ENCODE assay signal across 13 cellular contexts in the genomic region with DNA sequence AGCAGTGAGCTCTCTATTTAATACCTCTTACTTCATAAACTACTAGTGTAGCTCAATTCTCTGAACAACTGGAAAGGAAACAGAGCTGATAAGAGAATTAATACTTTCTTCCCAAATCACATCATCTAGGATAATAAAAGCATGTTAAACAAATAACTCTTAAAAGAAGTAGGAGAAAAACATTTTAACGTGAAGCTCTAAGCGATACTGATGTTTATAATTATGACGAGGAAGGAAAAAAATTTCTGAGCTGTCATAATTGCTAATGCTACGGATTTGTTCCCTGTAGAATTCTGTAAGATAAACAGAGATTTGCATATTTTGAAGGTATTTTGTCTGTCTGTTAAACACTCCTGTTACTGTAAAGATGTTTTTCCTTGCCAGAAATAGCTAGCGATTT.
DNase-seq lines count a peak whose midpoint lies in the region; ATAC-seq and TF ChIP-seq lines count a peak whose summit lies in the region.
"Had no signal": no experiment of that assay in that cellular context is flagged by ENCODE, and none has a peak within 500 bp of the region (broad histone marks: within the 10 kb centered on the region; RNA-seq: fewer than 3 reads in every experiment).

No MANE protein-coding gene starts in this region.

- no peak for TF ChIP-seq EP300 in esophagus muscularis mucosa (IDR thresholded peaks at IDR 0.05)

- H3K36me3 Mint-ChIP-seq in CD4-positive, alpha-beta memory T cell, result peaks cover 17 to 19% of the 10 kb centered on the region in 2 donors
- H3K36me3 Mint-ChIP-seq in type B pancreatic cell, result peaks cover 21% of the 10 kb centered on the region

- peaks cover 40% of the 10 kb centered on the region for H3K4me1 ChIP-seq in CD4-positive, alpha-beta memory T cell (ENCODE audit: insufficient read depth, low read length)
- peaks cover 68% of the 10 kb centered on the region for H3K4me1 ChIP-seq in Karpas-422 (ENCODE audit: low read length)
- peaks cover 21 to 62% (median 57%) of the 10 kb centered on the region in 4 donors for H3K4me1 ChIP-seq in esophagus muscularis mucosa
- H3K4me1 ChIP-seq in rectal smooth muscle tissue (ENCODE audit: control insufficient read depth, insufficient read depth, low read length), result peaks cover 18% of the 10 kb centered on the region

- H2AFZ ChIP-seq in Karpas-422 (ENCODE audit: low read length), result no peak overlapping the region

- POLR2A ChIA-PET in CD4-positive, alpha-beta memory T cell (lab: Charles Lee; ENCODE audit: partially characterized antibody), result no interaction called here

- no peaks in the 10 kb centered on the region for H3K27me3 ChIP-seq in CD4-positive, alpha-beta memory T cell (ENCODE audit: insufficient read depth, low read length)
- H3K27me3 ChIP-seq in Karpas-422 (ENCODE audit: low read length) (no peaks in the 10 kb centered on the region), esophagus muscularis mucosa (no peaks in the 10 kb centered on the region), rectal smooth muscle tissue (ENCODE audit: control insufficient read depth, insufficient read depth, low read length) (no peaks in the 10 kb centered on the region)
- H3K27me3 ChIP-seq: body of pancreas had no signal

- H3K9ac ChIP-seq in Karpas-422 (ENCODE audit: low read length) (no peak overlapping the region), rectal smooth muscle tissue (ENCODE audit: low read length) (no peak overlapping the region)

- no peaks in the 10 kb centered on the region for H3K27me3 Mint-ChIP-seq in CD4-positive, alpha-beta memory T cell
- H3K27me3 Mint-ChIP-seq in type B pancreatic cell, result no peaks in the 10 kb centered on the region
- H3K27me3 Mint-ChIP-seq: effector memory CD8-positive, alpha-beta T cell had no signal

- TF ChIP-seq POLR2A in esophagus muscularis mucosa (IDR thresholded peaks at IDR 0.05; ENCODE audit: low read depth), result no peak

- no peaks in the 10 kb centered on the region for H3K9me3 ChIP-seq in CD4-positive, alpha-beta memory T cell (ENCODE audit: control insufficient read depth in 1 of 2, low read length in 2 of 2)
- H3K9me3 ChIP-seq in Karpas-422 (ENCODE audit: low read length) (no peaks in the 10 kb centered on the region), esophagus muscularis mucosa (no peaks in the 10 kb centered on the region)
- H3K9me3 ChIP-seq: body of pancreas, Caco-2 had no signal

- no peak for TF ChIP-seq CTCF in esophagus muscularis mucosa (IDR thresholded peaks at IDR 0.05)
- TF ChIP-seq CTCF in type B pancreatic cell (conservative IDR thresholded peaks at IDR 0.05), result no peak

- no peaks in the 10 kb centered on the region for H3K9me2 ChIP-seq in Karpas-422 (replicated peaks; ENCODE audit: insufficient read depth, low read length)

- peaks cover 43 to 68% (median 54%) of the 10 kb centered on the region in 4 donors for H3K4me1 Mint-ChIP-seq in CD4-positive, alpha-beta memory T cell
- H3K4me1 Mint-ChIP-seq in type B pancreatic cell (ENCODE audit: unreplicated experiment), result peaks cover 39% of the 10 kb centered on the region

- H3K36me3 ChIP-seq in CD4-positive, alpha-beta memory T cell (ENCODE audit: insufficient read depth, low read length), result no peaks in the 10 kb centered on the region
- H3K36me3 ChIP-seq in Karpas-422 (ENCODE audit: insufficient read depth, low read length), result peaks cover 19% of the 10 kb centered on the region; the same call in 1 of the 2 replicates
- H3K36me3 ChIP-seq in esophagus muscularis mucosa, result no peaks in the 10 kb centered on the region
- no peaks in the 10 kb centered on the region for H3K36me3 ChIP-seq in rectal smooth muscle tissue (ENCODE audit: control insufficient read depth, insufficient read depth, low read length)

- DNase-seq in CD4-positive, alpha-beta memory T cell, result no peak
- DNase-seq in Karpas-422 (no peak), esophagus muscularis mucosa (ENCODE audit: extremely low spot score) (no peak), NCI-H345 treated with DMSO at 0.1 percent for 48 hours (lab: John Stamatoyannopoulos, UW; ENCODE audit: unreplicated experiment) (no peak), type B pancreatic cell (ENCODE audit: extremely low spot score, unreplicated experiment) (no peak)
- DNase-seq: body of pancreas; Caco-2; effector memory CD8-positive, alpha-beta T cell; NCI-H1092 treated with DMSO at 0.1 percent for 48 hours; NCI-H446; stimulated activated CD4-positive, alpha-beta T cell treated with anti-CD3 and anti-CD28 coated beads, Interleukin-4, amount 100 ng/mL, for 24 hours had no signal

- CTCF ChIA-PET in CD4-positive, alpha-beta memory T cell (lab: Charles Lee; ENCODE audit: partially characterized antibody), result interaction anchor here (0.7 to 1.4 kb wide), 5 partner anchors 9 to 278 kb away, joined by 3 read pairs; no protein-coding TSS in a partner anchor

- H3K79me2 ChIP-seq in Karpas-422 (ENCODE audit: low read length), result peaks cover 95% of the 10 kb centered on the region

- 35% methylated on average over 5 of the region's 5 CpGs for WGBS in esophagus muscularis mucosa

- peak overlapping the region in 2 of 8 donors; percentile 5 to 79 for H3K4me3 Mint-ChIP-seq in CD4-positive, alpha-beta memory T cell
- H3K4me3 Mint-ChIP-seq in type B pancreatic cell, result no peak overlapping the region

- intact Hi-C loops in CD4-positive, alpha-beta memory T cell (cut with micrococcal nuclease), result loop anchor here (5.0 kb wide), 1 partner anchor 357 kb away; a partner anchor contains a TSS
- intact Hi-C loops in esophagus muscularis mucosa (cut with DNase I), result no loop called here

- H3K27ac ChIP-seq in CD4-positive, alpha-beta memory T cell (ENCODE audit: low read depth, low read length), result no peak overlapping the region
- peak overlapping the region; percentile 45; the same call in 1 of the 2 replicates for H3K27ac ChIP-seq in Karpas-422 (ENCODE audit: low read length)
- H3K27ac ChIP-seq in esophagus muscularis mucosa (replicated peaks in 1 of 4), result peak overlapping the region; percentile 78 to 81 (median 80)
- H3K27ac ChIP-seq in rectal smooth muscle tissue (ENCODE audit: low read depth, low read length), result peak overlapping the region; percentile 58
- H3K27ac ChIP-seq: body of pancreas had no signal

- ATAC-seq in GM19324 (IDR thresholded peaks at IDR 0.05; ENCODE audit: low FRiP score, unreplicated experiment), result no peak
- ATAC-seq: body of pancreas; effector memory CD8-positive, alpha-beta T cell had no signal

- peak overlapping the region in 4 of 7 donors; percentile 80 to 89 (median 82) for H3K27ac Mint-ChIP-seq in CD4-positive, alpha-beta memory T cell
- H3K27ac Mint-ChIP-seq in type B pancreatic cell, result no peak overlapping the region

- peaks cover 8% of the 10 kb centered on the region; the same call in 1 of the 2 replicates for H4K20me1 ChIP-seq in Karpas-422 (ENCODE audit: insufficient read depth, low read depth, low read length)

- H3K4me3 ChIP-seq in CD4-positive, alpha-beta memory T cell (ENCODE audit: low read length in 2 of 2), result no peak overlapping the region
- H3K4me3 ChIP-seq in Karpas-422 (ENCODE audit: low read length), result no peak overlapping the region
- peak overlapping the region in 3 of 4 donors; percentile 21 to 37 (median 28) for H3K4me3 ChIP-seq in esophagus muscularis mucosa
- no peak overlapping the region for H3K4me3 ChIP-seq in rectal smooth muscle tissue (ENCODE audit: low read length)
- H3K4me3 ChIP-seq: body of pancreas had no signal

- H3K9me3 Mint-ChIP-seq in CD4-positive, alpha-beta memory T cell, result peaks cover 0 to 13% (median 3%) of the 10 kb centered on the region in 8 donors
- peaks cover 9% of the 10 kb centered on the region for H3K9me3 Mint-ChIP-seq in type B pancreatic cell

- H3K4me2 ChIP-seq in Karpas-422 (ENCODE audit: low read depth, low read length, poor library complexity, severe bottlenecking), result no peak overlapping the region

Comparison
In these comparisons a context has a peak if more than half of its experiments do, and no peak if none do; other contexts are left out.
1. H3K4me3 ChIP-seq: peak in esophagus muscularis mucosa (3 of 4); none in CD4-positive, alpha-beta memory T cell (0 of 2), Karpas-422 (single experiment) and rectal smooth muscle tissue (single experiment).